ENCODE assay signal across 8 cellular contexts in genomic region chr15:74489518-74490338, GRCh38.
A peak's percentile ranks its signal among the peaks of the same experiment; 100 is the strongest.
DNase-seq lines count a peak whose midpoint lies in the region; ATAC-seq and TF ChIP-seq lines count a peak whose summit lies in the region.

No MANE protein-coding gene starts in this region.

- POLR2A ChIA-PET in RWPE1 (lab: Yijun Ruan, JAX; ENCODE audit: low non-redundant PET): no interaction called here

- peak; percentile 80 for TF ChIP-seq CTCF in RWPE1 (conservative IDR thresholded peaks at IDR 0.05; ENCODE audit: low read depth)

- ATAC-seq in GM18873 (IDR thresholded peaks at IDR 0.05; ENCODE audit: low FRiP score, unreplicated experiment): no peak

- peak; percentile 52 for DNase-seq in NCI-H146 (lab: John Stamatoyannopoulos, UW)
- DNase-seq in NCI-H146 treated with DMSO at 0.1 percent for 48 hours (lab: John Stamatoyannopoulos, UW; ENCODE audit: unreplicated experiment): no peak
- peak; percentile 13 for DNase-seq in HK-2 (ENCODE audit: unreplicated experiment)
- peak; percentile 67 for DNase-seq in RWPE1 (ENCODE audit: low spot score)
- DNase-seq in activated effector memory CD4-positive, alpha-beta T cell treated with anti-CD3 and anti-CD28 coated beads, Interleukin-2, amount 50 U/mL, for 16 hours: peak; percentile 89
- peak; percentile 58 for DNase-seq in glomerular visceral epithelial cell (ENCODE audit: extremely low spot score)
- DNase-seq in putamen (ENCODE audit: low spot score): peak; percentile 27

- CTCF ChIA-PET in RWPE1 (lab: Yijun Ruan, JAX): interaction anchor here (0.5 to 0.9 kb wide), 6 partner anchors 11 to 188 kb away, joined by 3 to 5 read pairs (median 4); partner anchors contain the start of genes ARID3B and UBL7

- no peak overlapping the region for H3K27ac ChIP-seq in RWPE1
